16 cellular contexts compared by ENCODE assay signal in genomic region chr1:59368007-59368670, GRCh38.
A peak's percentile ranks its signal among the peaks of the same experiment; 100 is the strongest.
DNase-seq lines count a peak whose midpoint lies in the region; ATAC-seq and TF ChIP-seq lines count a peak whose summit lies in the region.
"Had no signal": no experiment of that assay in that cellular context is flagged by ENCODE, and none has a peak within 500 bp of the region (broad histone marks: within the 10 kb centered on the region; RNA-seq: fewer than 3 reads in every experiment).

No MANE protein-coding gene starts in this region.

- no peak overlapping the region for H3K4me3 ChIP-seq in SJSA1
- no peak overlapping the region for H3K4me3 ChIP-seq in esophagus squamous epithelium
- no peak overlapping the region for H3K4me3 ChIP-seq in neural progenitor cell
- H3K4me3 ChIP-seq in tibial nerve: no peak overlapping the region
- H3K4me3 ChIP-seq: BLaER1 had no signal

- H3K36me3 ChIP-seq in SJSA1 (no peaks in the 10 kb centered on the region), esophagus squamous epithelium (no peaks in the 10 kb centered on the region), neural progenitor cell (no peaks in the 10 kb centered on the region), tibial nerve (no peaks in the 10 kb centered on the region)
- H3K36me3 ChIP-seq: BLaER1 had no signal

- H3K9ac ChIP-seq in neural progenitor cell: no peak overlapping the region
- H3K9ac ChIP-seq: BLaER1 had no signal

- DNase-seq in SJSA1 (ENCODE audit: low read depth in 1 of 2, low spot score in 2 of 2) (no peak), esophagus squamous epithelium (lab: John Stamatoyannopoulos, UW) (no peak), neural progenitor cell (ENCODE audit: low spot score) (no peak), tibial nerve (ENCODE audit: low spot score in 2 of 2) (no peak), SK-N-DZ (ENCODE audit: low spot score) (no peak)
- no peak for DNase-seq in stimulated activated CD4-positive, alpha-beta T cell treated with anti-CD3 and anti-CD28 coated beads, Interleukin-2, amount 100 ng/mL, for 24 hours
- DNase-seq in stimulated activated CD8-positive, alpha-beta memory T cell treated with anti-CD3 and anti-CD28 coated beads, Interleukin-4, amount 100 ng/mL, for 48 hours: no peak
- DNase-seq: activated CD4-positive, alpha-beta T cell treated with anti-CD3 and anti-CD28 coated beads for 1 hour; activated T-cell treated with anti-CD3 and anti-CD28 coated beads, Interleukin-2, amount 50 U/mL, for 4 hours; anterior cingulate cortex; effector memory CD8-positive, alpha-beta T cell; NCI-H510A; OCI-M1 had no signal

- no peak for ATAC-seq in GM18502 (IDR thresholded peaks at IDR 0.05; ENCODE audit: poor library complexity, unreplicated experiment)
- ATAC-seq: activated T-cell treated with anti-CD3 and anti-CD28 coated beads, Interleukin-2, amount 50 U/mL, for 4 hours; effector memory CD8-positive, alpha-beta T cell had no signal

- intact Hi-C loops in esophagus squamous epithelium (cut with DNase I): no loop called here

- H3K27me3 Mint-ChIP-seq in neural progenitor cell (ENCODE audit: insufficient read depth, low read depth): no peaks in the 10 kb centered on the region
- H3K27me3 Mint-ChIP-seq: effector memory CD8-positive, alpha-beta T cell; IgD-negative memory B cell had no signal

- H3K79me2 ChIP-seq in neural progenitor cell (ENCODE audit: low read depth): no peaks in the 10 kb centered on the region

- H4K20me1 ChIP-seq in neural progenitor cell (ENCODE audit: low read depth): no peaks in the 10 kb centered on the region
- H4K20me1 ChIP-seq: BLaER1 had no signal

- no peak for TF ChIP-seq POLR2A in esophagus squamous epithelium (IDR thresholded peaks at IDR 0.05)
- no peak for TF ChIP-seq POLR2A in tibial nerve (IDR thresholded peaks at IDR 0.05)

- 67 to 73% methylated on average over 5 of the region's 5 CpGs for WGBS in esophagus squamous epithelium, 2 donors
- 48% methylated on average over 5 of the region's 5 CpGs for WGBS in tibial nerve, 2 donors

- H3F3A ChIP-seq in neural progenitor cell (ENCODE audit: low read depth): peaks cover 12% of the 10 kb centered on the region

- TF ChIP-seq CTCF in esophagus squamous epithelium (IDR thresholded peaks at IDR 0.05): no peak
- TF ChIP-seq CTCF in neural progenitor cell (IDR thresholded peaks at IDR 0.05): no peak
- TF ChIP-seq CTCF in tibial nerve (IDR thresholded peaks at IDR 0.05): no peak

- peak overlapping the region; percentile 38 for H3K27ac Mint-ChIP-seq in neural progenitor cell
- H3K27ac Mint-ChIP-seq: effector memory CD8-positive, alpha-beta T cell had no signal

- peaks cover 12% of the 10 kb centered on the region for H3K9me3 Mint-ChIP-seq in neural progenitor cell
- H3K9me3 Mint-ChIP-seq: effector memory CD8-positive, alpha-beta T cell; IgD-negative memory B cell had no signal

- H2AFZ ChIP-seq in neural progenitor cell (replicated peaks): no peak overlapping the region

- peaks cover 17% of the 10 kb centered on the region for H3K4me1 Mint-ChIP-seq in neural progenitor cell

- H3K9me3 ChIP-seq in SJSA1 (replicated peaks) (no peaks in the 10 kb centered on the region), esophagus squamous epithelium (no peaks in the 10 kb centered on the region), neural progenitor cell (ENCODE audit: low read depth) (no peaks in the 10 kb centered on the region), tibial nerve (no peaks in the 10 kb centered on the region)

- TF ChIP-seq EP300 in tibial nerve (IDR thresholded peaks at IDR 0.05): no peak

- no peak overlapping the region for H3K4me3 Mint-ChIP-seq in neural progenitor cell
- H3K4me3 Mint-ChIP-seq: activated T-cell treated with anti-CD3 and anti-CD28 coated beads, Interleukin-2, amount 50 U/mL, for 4 hours; effector memory CD8-positive, alpha-beta T cell; IgD-negative memory B cell had no signal

- H3K4me1 ChIP-seq in SJSA1 (replicated peaks) (peaks cover 16% of the 10 kb centered on the region), esophagus squamous epithelium (peaks cover 6 to 31% (median 14%) of the 10 kb centered on the region in 3 donors), neural progenitor cell (peaks cover 14% of the 10 kb centered on the region), tibial nerve (peaks cover 0 to 28% (median 15%) of the 10 kb centered on the region in 4 donors)
- H3K4me1 ChIP-seq: BLaER1 had no signal

- H3K27me3 ChIP-seq in SJSA1 (replicated peaks) (no peaks in the 10 kb centered on the region), esophagus squamous epithelium (no peaks in the 10 kb centered on the region), neural progenitor cell (no peaks in the 10 kb centered on the region), tibial nerve (no peaks in the 10 kb centered on the region)
- H3K27me3 ChIP-seq: BLaER1 had no signal

- peak overlapping the region; percentile 73 for H3K27ac ChIP-seq in SJSA1
- peak overlapping the region in 3 of 4 donors; percentile 45 to 54 (median 47) for H3K27ac ChIP-seq in esophagus squamous epithelium
- H3K27ac ChIP-seq in neural progenitor cell: no peak overlapping the region
- peak overlapping the region; percentile 25 to 90 (median 66) for H3K27ac ChIP-seq in tibial nerve
- H3K27ac ChIP-seq: BLaER1 had no signal

- H3K36me3 Mint-ChIP-seq in neural progenitor cell: peaks cover 4% of the 10 kb centered on the region

- peak overlapping the region; percentile 9 for H3K4me2 ChIP-seq in neural progenitor cell
- H3K4me2 ChIP-seq: BLaER1 had no signal
